ENCODE assay signal across 12 cellular contexts in the genomic region with DNA sequence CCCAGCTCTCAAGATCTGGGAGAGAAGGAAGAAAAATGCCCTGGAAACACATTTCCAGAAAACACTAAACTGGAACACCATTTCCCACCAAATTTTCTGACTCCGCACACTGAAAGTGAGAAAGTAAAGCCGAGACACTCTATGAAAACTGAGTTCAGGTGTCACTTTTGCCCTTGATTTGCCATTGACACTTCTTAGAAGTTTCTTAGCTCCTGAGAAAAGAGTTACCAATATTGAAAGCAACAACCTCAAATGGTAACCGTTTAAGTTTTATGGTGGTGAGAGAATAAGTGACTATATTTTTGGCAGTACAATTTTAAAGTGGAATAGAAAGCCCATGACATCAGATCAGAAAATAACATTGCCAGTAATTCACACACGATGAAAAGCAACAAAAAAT. TPM values are rescaled to one million over a fixed set of nuclear protein-coding genes. Genes with fewer than 3 reads are reported as not detected.
DNase-seq lines count a peak whose midpoint lies in the region; ATAC-seq, FAIRE-seq and TF ChIP-seq lines count a peak whose summit lies in the region.
"Had no signal": no experiment of that assay in that cellular context is flagged by ENCODE, and none has a peak within 500 bp of the region (broad histone marks: within the 10 kb centered on the region; RNA-seq: fewer than 3 reads in every experiment).

No MANE protein-coding gene starts in this region.

- TF ChIP-seq POLR2A in H54 (IDR thresholded peaks at IDR 0.05; ENCODE audit: low read depth, low read length) = no peak

- POLR2A ChIA-PET in activated CD8-positive, alpha-beta T cell treated with anti-CD3 and anti-CD28 coated beads for 36 hours (lab: Charles Lee) = interaction anchor here (0.7 to 0.9 kb wide), 3 partner anchors 9 to 25 kb away, joined by 3 to 5 read pairs (median 4); no protein-coding TSS in a partner anchor

- H3K4me3 Mint-ChIP-seq in activated CD8-positive, alpha-beta T cell treated with anti-CD3 and anti-CD28 coated beads for 36 hours = no peak overlapping the region
- no peak overlapping the region for H3K4me3 Mint-ChIP-seq in glutamatergic neuron (ENCODE audit: unreplicated experiment)
- H3K4me3 Mint-ChIP-seq: activated T-cell treated with anti-CD3 and anti-CD28 coated beads, Interleukin-2, amount 50 U/mL, for 4 hours; CD8-positive, alpha-beta memory T cell; neural progenitor cell had no signal

- H3K4me1 Mint-ChIP-seq in activated CD8-positive, alpha-beta T cell treated with anti-CD3 and anti-CD28 coated beads for 36 hours (ENCODE audit: low read depth) = peaks cover 15% of the 10 kb centered on the region
- H3K4me1 Mint-ChIP-seq in glutamatergic neuron (ENCODE audit: low read depth, unreplicated experiment) = peaks cover 4% of the 10 kb centered on the region

- FAIRE-seq in H54 (lab: Jason Lieb, UNC) = no peak

- peak; percentile 63 for ATAC-seq in GM18519 (IDR thresholded peaks at IDR 0.05; ENCODE audit: low FRiP score, unreplicated experiment)
- peak; percentile 56 for ATAC-seq in GM19455 (IDR thresholded peaks at IDR 0.05; ENCODE audit: unreplicated experiment)
- ATAC-seq in HG02852 (IDR thresholded peaks at IDR 0.05; ENCODE audit: unreplicated experiment) = peak; percentile 52
- ATAC-seq in activated CD8-positive, alpha-beta T cell treated with anti-CD3 and anti-CD28 coated beads for 36 hours = no peak
- ATAC-seq: left lung had no signal

- no peaks in the 10 kb centered on the region for H3K36me3 Mint-ChIP-seq in activated CD8-positive, alpha-beta T cell treated with anti-CD3 and anti-CD28 coated beads for 36 hours (ENCODE audit: low read depth)
- H3K36me3 Mint-ChIP-seq in glutamatergic neuron (ENCODE audit: unreplicated experiment) = no peaks in the 10 kb centered on the region
- H3K36me3 Mint-ChIP-seq: CD8-positive, alpha-beta memory T cell; neural progenitor cell had no signal

- peak overlapping the region; percentile 68 for H3K27ac Mint-ChIP-seq in activated CD8-positive, alpha-beta T cell treated with anti-CD3 and anti-CD28 coated beads for 36 hours
- H3K27ac Mint-ChIP-seq in glutamatergic neuron (ENCODE audit: unreplicated experiment) = no peak overlapping the region
- H3K27ac Mint-ChIP-seq: neural progenitor cell had no signal

- CTCF ChIA-PET in activated CD8-positive, alpha-beta T cell treated with anti-CD3 and anti-CD28 coated beads for 36 hours (lab: Charles Lee) = interaction anchor here (1.0 to 1.8 kb wide), 5 partner anchors 11 to 547 kb away, joined by 3 to 4 read pairs (median 4); no protein-coding TSS in a partner anchor

- no peak for TF ChIP-seq CTCF in activated CD8-positive, alpha-beta T cell treated with anti-CD3 and anti-CD28 coated beads for 36 hours (IDR thresholded peaks at IDR 0.05)
- TF ChIP-seq CTCF in glutamatergic neuron (IDR thresholded peaks at IDR 0.05; ENCODE audit: partially characterized antibody, unreplicated experiment) = no peak

- H3K9me3 Mint-ChIP-seq in activated CD8-positive, alpha-beta T cell treated with anti-CD3 and anti-CD28 coated beads for 36 hours = no peaks in the 10 kb centered on the region
- H3K9me3 Mint-ChIP-seq in glutamatergic neuron (ENCODE audit: unreplicated experiment) = no peaks in the 10 kb centered on the region
- H3K9me3 Mint-ChIP-seq: activated T-cell treated with anti-CD3 and anti-CD28 coated beads, Interleukin-2, amount 50 U/mL, for 4 hours; CD8-positive, alpha-beta memory T cell; neural progenitor cell had no signal

- no peak for DNase-seq in activated CD8-positive, alpha-beta T cell treated with anti-CD3 and anti-CD28 coated beads for 36 hours
- no peak for DNase-seq in NCI-H345 treated with DMSO at 0.1 percent for 48 hours (lab: John Stamatoyannopoulos, UW; ENCODE audit: unreplicated experiment)
- no peak for DNase-seq in H54 (ENCODE audit: insufficient read length, low spot score)
- DNase-seq in glutamatergic neuron = no peak
- DNase-seq: activated T-cell treated with anti-CD3 and anti-CD28 coated beads, Interleukin-2, amount 50 U/mL, for 4 hours; CD8-positive, alpha-beta memory T cell; left lung; NCI-H345 had no signal

- intact Hi-C loops in activated CD8-positive, alpha-beta T cell treated with anti-CD3 and anti-CD28 coated beads for 36 hours (cut with micrococcal nuclease) = loop anchor here (10.0 kb wide), 1 partner anchor 209 kb away; no protein-coding TSS in a partner anchor

- H3K27me3 Mint-ChIP-seq in activated CD8-positive, alpha-beta T cell treated with anti-CD3 and anti-CD28 coated beads for 36 hours = no peaks in the 10 kb centered on the region
- no peaks in the 10 kb centered on the region for H3K27me3 Mint-ChIP-seq in glutamatergic neuron (ENCODE audit: unreplicated experiment)
- H3K27me3 Mint-ChIP-seq: CD8-positive, alpha-beta memory T cell had no signal

RNA-seq across cellular contexts. Expression of gene CD86, which starts 39.0 kb away (rescaled TPM):
- under 1 TPM; 0.43 to 0.52 TPM for total RNA-seq in activated CD8-positive, alpha-beta T cell treated with anti-CD3 and anti-CD28 coated beads for 36 hours
- total RNA-seq in glutamatergic neuron (ENCODE audit: unreplicated experiment) = not detected
